Comparison of ENCODE assay signal across 9 cellular contexts in genomic region chr5:162209005-162209605, GRCh38.
DNase-seq lines count a peak whose midpoint lies in the region; ATAC-seq, FAIRE-seq and TF ChIP-seq lines count a peak whose summit lies in the region.
"Had no signal": no experiment of that assay in that cellular context is flagged by ENCODE, and none has a peak within 500 bp of the region (broad histone marks: within the 10 kb centered on the region; RNA-seq: fewer than 3 reads in every experiment).

No MANE protein-coding gene starts in this region.

- WGBS in HepG2 (ENCODE audit: low lambda C conversion rate) = 8% methylated on average over 2 of the region's 5 CpGs

- H3K4me1 Mint-ChIP-seq in activated naive CD8-positive, alpha-beta T cell treated with anti-CD3 and anti-CD28 coated beads, Interleukin-2, amount 10 ng/mL, durations not matched to agents 7 days and 5 days = no peaks in the 10 kb centered on the region

- H3K27me3 ChIP-seq in MG63 = no peaks in the 10 kb centered on the region
- H3K27me3 ChIP-seq in HepG2 (ENCODE audit: control insufficient read depth in 1 of 2, insufficient read depth in 2 of 2, low read length in 2 of 2) = no peaks in the 10 kb centered on the region
- no peaks in the 10 kb centered on the region for H3K27me3 ChIP-seq in ascending aorta

- H3K4me1 ChIP-seq in HepG2 (ENCODE audit: insufficient read depth, low read length) = no peaks in the 10 kb centered on the region
- no peaks in the 10 kb centered on the region for H3K4me1 ChIP-seq in ascending aorta

- no peak overlapping the region for H3K4me2 ChIP-seq in HepG2 (ENCODE audit: low read depth, low read length)

- no TSS peak for BruUV-seq in HepG2 (replicated peaks; lab: Mats Ljungman, UMichigan)

- H3K79me2 ChIP-seq in HepG2 (ENCODE audit: insufficient read depth, low read length) = no peaks in the 10 kb centered on the region

- no peak overlapping the region for H2AFZ ChIP-seq in HepG2 (ENCODE audit: low read length)

- CTCF ChIA-PET in HepG2 (lab: Yijun Ruan, JAX; ENCODE audit: low intra/inter-chr PET ratio, low total read pairs) = interaction anchor here (1.2 kb wide), 1 partner anchor 1199 kb away, joined by 5 read pairs; no protein-coding TSS in a partner anchor

- peak; percentile 56 for FAIRE-seq in HepG2 (lab: Jason Lieb, UNC)

- TF ChIP-seq RAD21 in HepG2 (CRISPR knock-in tag; IDR thresholded peaks at IDR 0.05) = no peak

- H3K9me3 ChIP-seq in MG63 (no peaks in the 10 kb centered on the region), HepG2 (ENCODE audit: low read length) (no peaks in the 10 kb centered on the region), ascending aorta (no peaks in the 10 kb centered on the region)

- no peaks in the 10 kb centered on the region for H4K20me1 ChIP-seq in HepG2 (ENCODE audit: insufficient read depth, low read length)

- peak; percentile 39 for ATAC-seq in activated naive CD8-positive, alpha-beta T cell treated with anti-CD3 and anti-CD28 coated beads, Interleukin-2, amount 10 ng/mL, durations not matched to agents 7 days and 5 days (ENCODE audit: low read depth)
- peak; percentile 89 for ATAC-seq in HepG2

- H3K9ac ChIP-seq in HepG2 (ENCODE audit: insufficient read depth, low read depth, low read length) = no peak overlapping the region

- peak; percentile 42 for TF ChIP-seq CTCF in GM13976 (IDR thresholded peaks at IDR 0.05; ENCODE audit: borderline replicate concordance, control extremely low read depth, extremely low read depth, insufficient read depth, missing control alignments)
- TF ChIP-seq CTCF in HFF-Myc (IDR thresholded peaks at IDR 0.05; ENCODE audit: low read depth, low read length, missing control alignments) = peak; percentile 4
- TF ChIP-seq CTCF in HepG2 (CRISPR knock-in tag; IDR thresholded peaks at IDR 0.05) = peak; percentile 39
- TF ChIP-seq CTCF in ascending aorta (IDR thresholded peaks at IDR 0.05) = peak in 1 of 3 experiments; percentile 31

- H3K27me3 Mint-ChIP-seq in activated naive CD8-positive, alpha-beta T cell treated with anti-CD3 and anti-CD28 coated beads, Interleukin-2, amount 10 ng/mL, durations not matched to agents 7 days and 5 days = no peaks in the 10 kb centered on the region
- H3K27me3 Mint-ChIP-seq: dendritic cell treated with granulocyte-macrophage colony-stimulating factor and Interleukin-4, amounts not matched to agents 40 ng/mL and 50 ng/mL, for 4 days had no signal

- POLR2A ChIA-PET in activated naive CD8-positive, alpha-beta T cell treated with anti-CD3 and anti-CD28 coated beads, Interleukin-2, amount 10 ng/mL, durations not matched to agents 7 days and 5 days (lab: Charles Lee) = no interaction called here
- POLR2A ChIA-PET in HepG2 (lab: Yijun Ruan, JAX) = no interaction called here

- no peak overlapping the region for H3K27ac Mint-ChIP-seq in activated naive CD8-positive, alpha-beta T cell treated with anti-CD3 and anti-CD28 coated beads, Interleukin-2, amount 10 ng/mL, durations not matched to agents 7 days and 5 days
- H3K27ac Mint-ChIP-seq: dendritic cell treated with granulocyte-macrophage colony-stimulating factor and Interleukin-4, amounts not matched to agents 40 ng/mL and 50 ng/mL, for 4 days had no signal

- no peaks in the 10 kb centered on the region for H3K9me3 Mint-ChIP-seq in activated naive CD8-positive, alpha-beta T cell treated with anti-CD3 and anti-CD28 coated beads, Interleukin-2, amount 10 ng/mL, durations not matched to agents 7 days and 5 days
- H3K9me3 Mint-ChIP-seq: dendritic cell treated with granulocyte-macrophage colony-stimulating factor and Interleukin-4, amounts not matched to agents 40 ng/mL and 50 ng/mL, for 4 days had no signal

- TF ChIP-seq EP300 in HepG2 (IDR thresholded peaks at IDR 0.05; ENCODE audit: low read depth in 2 of 2, low read length in 2 of 2) = no peak
- TF ChIP-seq EP300 in HepG2 (CRISPR knock-in tag; IDR thresholded peaks at IDR 0.05; ENCODE audit: borderline replicate concordance) = no peak

- H3K27ac ChIP-seq in HepG2 (ENCODE audit: extremely low read length, insufficient read depth, low read length) = no peak overlapping the region
- no peak overlapping the region for H3K27ac ChIP-seq in ascending aorta

- H3K36me3 Mint-ChIP-seq in activated naive CD8-positive, alpha-beta T cell treated with anti-CD3 and anti-CD28 coated beads, Interleukin-2, amount 10 ng/mL, durations not matched to agents 7 days and 5 days = no peaks in the 10 kb centered on the region

- TF ChIP-seq POLR2A in HepG2 (IDR thresholded peaks at IDR 0.05; ENCODE audit: insufficient read depth in 1 of 2, low read depth in 2 of 2, low read length in 2 of 2) = no peak

- DNase-seq in 8988T = peak; percentile 10
- DNase-seq in GM13976 (ENCODE audit: low spot score) = peak; percentile 7
- no peak for DNase-seq in HFF-Myc (ENCODE audit: extremely low read depth, low read depth)
- DNase-seq in MG63 = peak; percentile 45
- DNase-seq in activated naive CD8-positive, alpha-beta T cell treated with anti-CD3 and anti-CD28 coated beads, Interleukin-2, amount 10 ng/mL, durations not matched to agents 7 days and 5 days = no peak
- DNase-seq in HepG2 (ENCODE audit: low spot score) = peak; percentile 25
- no peak for DNase-seq in ascending aorta (ENCODE audit: low spot score in 2 of 2)
- DNase-seq in GOT3 (lab: John Stamatoyannopoulos, UW) = no peak

- intact Hi-C loops in HepG2 (cut with micrococcal nuclease; ENCODE audit: unreplicated experiment) = loop anchor here (5.0 kb wide), 1 partner anchor 1138 kb away; no protein-coding TSS in a partner anchor
- intact Hi-C loops in ascending aorta (cut with DNase I) = no loop called here

- H3K4me3 Mint-ChIP-seq in activated naive CD8-positive, alpha-beta T cell treated with anti-CD3 and anti-CD28 coated beads, Interleukin-2, amount 10 ng/mL, durations not matched to agents 7 days and 5 days = no peak overlapping the region
- H3K4me3 Mint-ChIP-seq: dendritic cell treated with granulocyte-macrophage colony-stimulating factor and Interleukin-4, amounts not matched to agents 40 ng/mL and 50 ng/mL, for 4 days had no signal

- no peak overlapping the region for H3K4me3 ChIP-seq in HFF-Myc (replicated peaks; ENCODE audit: low read depth, low read length)
- no peak overlapping the region for H3K4me3 ChIP-seq in MG63
- no peak overlapping the region for H3K4me3 ChIP-seq in HepG2 (replicated peaks in 1 of 3; ENCODE audit: insufficient read depth in 1 of 3, low read depth in 2 of 3, low read length in 3 of 3)
- H3K4me3 ChIP-seq in ascending aorta = no peak overlapping the region

- in situ Hi-C loops in GM13976 (cut with MboI; ENCODE audit: low sequenced_read_pairs, unreplicated experiment) (no loop called here), HepG2 (cut with HindIII; ENCODE audit: extremely low pct_ligation_motif_present, low pct_unique_long_range_greater_than_20kb) (no loop called here)

- H3K36me3 ChIP-seq in MG63 = no peaks in the 10 kb centered on the region
- no peaks in the 10 kb centered on the region for H3K36me3 ChIP-seq in HepG2 (replicated peaks in 1 of 2; ENCODE audit: control insufficient read depth in 1 of 2, insufficient read depth in 2 of 2, low read length in 2 of 2)
- no peaks in the 10 kb centered on the region for H3K36me3 ChIP-seq in ascending aorta

TF ChIP-seq in HepG2, 621 proteins besides CTCF, POLR2A, EP300 and RAD21:
- peak; percentile 30; the same call in 1 of the 2 replicates for TF ChIP-seq SMC3 (IDR thresholded peaks at IDR 0.05; ENCODE audit: low read length)
- TF ChIP-seq ZBTB1 (CRISPR knock-in tag; IDR thresholded peaks at IDR 0.05; ENCODE audit: borderline replicate concordance) = no peak
TF ChIP-seq in HepG2: peak in this region for 1.

Comparison
In these comparisons a context has a peak if more than half of its experiments do, and no peak if none do; other contexts are left out.
1. DNase-seq: peak in 8988T (single experiment), GM13976 (single experiment), MG63 (single experiment) and HepG2 (single experiment); none in HFF-Myc (single experiment), activated naive CD8-positive, alpha-beta T cell treated with anti-CD3 and anti-CD28 coated beads, Interleukin-2, amount 10 ng/mL, durations not matched to agents 7 days and 5 days (single experiment), ascending aorta (0 of 2) and GOT3 (single experiment).